17 cellular contexts compared by ENCODE assay signal in genomic region chr9:125659954-125660353, GRCh38. TPM values are rescaled to one million over a fixed set of nuclear protein-coding genes. Genes with fewer than 3 reads are reported as not detected.
DNase-seq lines count a peak whose midpoint lies in the region; ATAC-seq and TF ChIP-seq lines count a peak whose summit lies in the region.
"Had no signal": no experiment of that assay in that cellular context is flagged by ENCODE, and none has a peak within 500 bp of the region (broad histone marks: within the 10 kb centered on the region; RNA-seq: fewer than 3 reads in every experiment).

No MANE protein-coding gene starts in this region.

- TF ChIP-seq CTCF in mammary epithelial cell (conservative IDR thresholded peaks at IDR 0.05 in 1 of 2, IDR thresholded peaks at IDR 0.05 in 1 of 2; ENCODE audit: extremely low read depth in 1 of 2, insufficient read depth in 1 of 2, low read depth in 1 of 2, low read length in 2 of 2), result no peak

- H3K4me1 ChIP-seq in mammary epithelial cell (ENCODE audit: insufficient read depth, low read length), result peaks cover 10% of the 10 kb centered on the region

- DNase-seq in T-helper 2 cell treated with Interferon-gamma antibody and Interleukin-4, amounts not matched to agents 5 μg/mL and 100 μg/mL, for 36 hours (ENCODE audit: low spot score), result peak; percentile 32
- DNase-seq in T-helper 2 cell (no peak), mammary epithelial cell (peak; percentile 71), renal cortical epithelial cell (ENCODE audit: low read depth) (peak; percentile 64), COLO668 (lab: John Stamatoyannopoulos, UW; ENCODE audit: unreplicated experiment) (no peak), HuH-7 (ENCODE audit: low spot score) (no peak)
- DNase-seq: activated CD4-positive, CD25-positive, alpha-beta regulatory T cell; activated naive CD4-positive, alpha-beta T cell treated with Interleukin-2 at 50 U/mL for 16 hours; effector CD8-positive, alpha-beta T cell; H7; NCI-H446 treated with DMSO at 0.1 percent for 48 hours; Right ventricle myocardium superior; spleen; stimulated activated CD8-positive, alpha-beta memory T cell treated with anti-CD3 and anti-CD28 coated beads, Interleukin-4, amount 100 ng/mL, for 48 hours had no signal

- ATAC-seq in HG02981 (IDR thresholded peaks at IDR 0.05; ENCODE audit: unreplicated experiment), result peak; percentile 48
- no peak for ATAC-seq in GM21526 (IDR thresholded peaks at IDR 0.05; ENCODE audit: low FRiP score, unreplicated experiment)

- no peak overlapping the region for H3K27ac ChIP-seq in mammary epithelial cell (ENCODE audit: insufficient read depth, low read depth, low read length)
- H3K27ac ChIP-seq: 22Rv1, spleen had no signal

- no peak overlapping the region for H3K4me3 ChIP-seq in mammary epithelial cell (replicated peaks in 1 of 3; ENCODE audit: insufficient read depth in 1 of 3, low read depth in 2 of 3, low read length in 3 of 3)
- H3K4me3 ChIP-seq: spleen had no signal

- CTCF ChIA-PET in mammary epithelial cell (lab: Charles Lee; ENCODE audit: low non-redundant PET), result interaction anchor here (0.9 kb wide), 1 partner anchor 9 kb away, joined by 3 read pairs; no protein-coding TSS in a partner anchor

- no peak overlapping the region for H3K4me3 Mint-ChIP-seq in T-helper 2 cell treated with Interferon-gamma antibody and Interleukin-4, amounts not matched to agents 5 μg/mL and 100 μg/mL, for 36 hours

- H3K9me3 Mint-ChIP-seq in T-helper 2 cell treated with Interferon-gamma antibody and Interleukin-4, amounts not matched to agents 5 μg/mL and 100 μg/mL, for 36 hours, result no peaks in the 10 kb centered on the region

- H2AFZ ChIP-seq in mammary epithelial cell (ENCODE audit: low read depth, low read length), result no peak overlapping the region

- in situ Hi-C loops in mammary epithelial cell (cut with MboI; ENCODE audit: low sequenced_read_pairs in 2 of 2), result no loop called here

- H3K27me3 Mint-ChIP-seq in T-helper 2 cell treated with Interferon-gamma antibody and Interleukin-4, amounts not matched to agents 5 μg/mL and 100 μg/mL, for 36 hours (ENCODE audit: low read depth), result no peaks in the 10 kb centered on the region

- 66% methylated on average over 4 of the region's 4 CpGs for WGBS in mammary epithelial cell (ENCODE audit: low coverage, missing lambda C conversion rate)

- H3K4me2 ChIP-seq in mammary epithelial cell (ENCODE audit: insufficient read depth, low read depth, low read length), result no peak overlapping the region

- H3K27me3 ChIP-seq in mammary epithelial cell (ENCODE audit: insufficient read depth, low read length), result no peaks in the 10 kb centered on the region
- H3K27me3 ChIP-seq: spleen had no signal

- no peak overlapping the region for H3K27ac Mint-ChIP-seq in T-helper 2 cell treated with Interferon-gamma antibody and Interleukin-4, amounts not matched to agents 5 μg/mL and 100 μg/mL, for 36 hours

- no peaks in the 10 kb centered on the region for H4K20me1 ChIP-seq in mammary epithelial cell (ENCODE audit: insufficient read depth, low read length)

- no TSS peak for BruUV-seq in mammary epithelial cell (replicated peaks; lab: Mats Ljungman, UMichigan)

- peaks cover 2% of the 10 kb centered on the region for H3K36me3 ChIP-seq in mammary epithelial cell (ENCODE audit: insufficient read depth, low read length)

- H3K9me3 ChIP-seq in mammary epithelial cell (replicated peaks; ENCODE audit: insufficient read depth, low read length), result no peaks in the 10 kb centered on the region
- H3K9me3 ChIP-seq: spleen had no signal

- intact Hi-C loops in mammary epithelial cell (cut with micrococcal nuclease), result no loop called here

- peaks cover 14% of the 10 kb centered on the region for H3K36me3 Mint-ChIP-seq in T-helper 2 cell treated with Interferon-gamma antibody and Interleukin-4, amounts not matched to agents 5 μg/mL and 100 μg/mL, for 36 hours (ENCODE audit: low read depth)

- no peak overlapping the region for H3K9ac ChIP-seq in mammary epithelial cell (ENCODE audit: insufficient read depth, low read length)

- H3K79me2 ChIP-seq in mammary epithelial cell (ENCODE audit: insufficient read depth, low read length), result peaks cover 29% of the 10 kb centered on the region

- dilution Hi-C loops in mammary epithelial cell (cut with HindIII; ENCODE audit: low sequenced_read_pairs), result loop anchor here (5.0 kb wide), 1 partner anchor 87 kb away; the partner anchor contains the start of gene PBX3

- peaks cover 8% of the 10 kb centered on the region for H3K4me1 Mint-ChIP-seq in T-helper 2 cell treated with Interferon-gamma antibody and Interleukin-4, amounts not matched to agents 5 μg/mL and 100 μg/mL, for 36 hours (ENCODE audit: low read depth)

RNA-seq across cellular contexts. Expression of gene MAPKAP1, which starts 47.1 kb away (rescaled TPM):
- 100 to 1,000 TPM in 1 of 2 donors, 10 to 100 TPM in 1; 81.4 to 104 TPM for total RNA-seq in mammary epithelial cell
- polyA plus RNA-seq in mammary epithelial cell, result 97.6 TPM
- 147 TPM for polyA minus RNA-seq in mammary epithelial cell
- 76.4 and 84.3 TPM in 2 replicates for total RNA-seq in renal cortical epithelial cell

Comparison
In these comparisons a context has a peak if more than half of its experiments do, and no peak if none do; other contexts are left out.
1. DNase-seq: peak in T-helper 2 cell treated with Interferon-gamma antibody and Interleukin-4, amounts not matched to agents 5 μg/mL and 100 μg/mL, for 36 hours (single experiment), mammary epithelial cell (single experiment) and renal cortical epithelial cell (single experiment); none in T-helper 2 cell (0 of 5), COLO668 (single experiment) and HuH-7 (single experiment).